8 cellular contexts compared by ENCODE assay signal in genomic region chr10:90871761-90872647, GRCh38. TPM values are rescaled to one million over a fixed set of nuclear protein-coding genes. Genes with fewer than 3 reads are reported as not detected.
DNase-seq lines count a peak whose midpoint lies in the region; ATAC-seq and TF ChIP-seq lines count a peak whose summit lies in the region.

RPP30 (plus strand) TSS chr10:90871974; CDS start chr10:90871987, 13 bp downstream.

- peak; percentile 84 for TF ChIP-seq POLR2A in Raji (IDR thresholded peaks at IDR 0.05; ENCODE audit: insufficient read depth, low read depth, low read length)

- peak; percentile 95 for ATAC-seq in GM21737 (IDR thresholded peaks at IDR 0.05; ENCODE audit: unreplicated experiment)
- ATAC-seq in natural killer cell treated with Interleukin-12 subunit alpha and Interleukin-12 subunit beta and Interleukin-15 and Interleukin-18, amount 100 ng/mL, for 72 hours, result peak; percentile 98
- peak; percentile 97 for ATAC-seq in stimulated activated naive CD8-positive, alpha-beta T cell treated with anti-CD3 and anti-CD28 coated beads, Interleukin-15, amount 100 ng/mL, for 72 hours

- H3K9me3 Mint-ChIP-seq in natural killer cell treated with Interleukin-12 subunit alpha and Interleukin-12 subunit beta and Interleukin-15 and Interleukin-18, amount 100 ng/mL, for 72 hours, result no peaks in the 10 kb centered on the region
- H3K9me3 Mint-ChIP-seq in stimulated activated naive CD8-positive, alpha-beta T cell treated with anti-CD3 and anti-CD28 coated beads, Interleukin-15, amount 100 ng/mL, for 72 hours, result peaks cover 7 to 9% of the 10 kb centered on the region in 2 donors

- no peak for TF ChIP-seq CTCF in fibroblast of pulmonary artery (IDR thresholded peaks at IDR 0.05; ENCODE audit: low read length, missing control alignments)

- H3K4me1 Mint-ChIP-seq in natural killer cell treated with Interleukin-12 subunit alpha and Interleukin-12 subunit beta and Interleukin-15 and Interleukin-18, amount 100 ng/mL, for 72 hours (ENCODE audit: low read depth in 2 of 2), result peaks cover 27 to 39% of the 10 kb centered on the region in 2 donors
- peaks cover 23% of the 10 kb centered on the region for H3K4me1 Mint-ChIP-seq in stimulated activated naive CD8-positive, alpha-beta T cell treated with anti-CD3 and anti-CD28 coated beads, Interleukin-15, amount 100 ng/mL, for 72 hours

- peak within 1 kb of the TSS; percentile 99 for H3K4me3 Mint-ChIP-seq in natural killer cell treated with Interleukin-12 subunit alpha and Interleukin-12 subunit beta and Interleukin-15 and Interleukin-18, amount 100 ng/mL, for 72 hours
- H3K4me3 Mint-ChIP-seq in stimulated activated naive CD8-positive, alpha-beta T cell treated with anti-CD3 and anti-CD28 coated beads, Interleukin-15, amount 100 ng/mL, for 72 hours, result peak within 1 kb of the TSS; percentile 99 to 100

- H3K27ac Mint-ChIP-seq in natural killer cell treated with Interleukin-12 subunit alpha and Interleukin-12 subunit beta and Interleukin-15 and Interleukin-18, amount 100 ng/mL, for 72 hours, result peak within 1 kb of the TSS; percentile 90 to 94
- peak within 1 kb of the TSS; percentile 97 to 98 for H3K27ac Mint-ChIP-seq in stimulated activated naive CD8-positive, alpha-beta T cell treated with anti-CD3 and anti-CD28 coated beads, Interleukin-15, amount 100 ng/mL, for 72 hours

- peak within 1 kb of the TSS; percentile 72 for H3K4me3 ChIP-seq in fibroblast of pulmonary artery (replicated peaks; ENCODE audit: low read depth, low read length)

- peak; percentile 87 for DNase-seq in Daoy (ENCODE audit: low read depth)
- peak; percentile 61 for DNase-seq in KG1 (lab: John Stamatoyannopoulos, UW)
- peak; percentile 74 for DNase-seq in activated effector memory CD4-positive, alpha-beta T cell treated with Interleukin-2 at 50 U/mL for 16 hours
- peak; percentile 84 for DNase-seq in fibroblast of pulmonary artery (ENCODE audit: low read depth)
- DNase-seq in natural killer cell treated with Interleukin-12 subunit alpha and Interleukin-12 subunit beta and Interleukin-15 and Interleukin-18, amount 100 ng/mL, for 72 hours (ENCODE audit: low spot score), result peak; percentile 82
- peak; percentile 73 to 83 for DNase-seq in stimulated activated naive CD8-positive, alpha-beta T cell treated with anti-CD3 and anti-CD28 coated beads, Interleukin-15, amount 100 ng/mL, for 72 hours

- H3K36me3 Mint-ChIP-seq in natural killer cell treated with Interleukin-12 subunit alpha and Interleukin-12 subunit beta and Interleukin-15 and Interleukin-18, amount 100 ng/mL, for 72 hours, result peaks cover 20% of the 10 kb centered on the region

- peaks cover 18 to 27% of the 10 kb centered on the region in 2 donors for H3K27me3 Mint-ChIP-seq in natural killer cell treated with Interleukin-12 subunit alpha and Interleukin-12 subunit beta and Interleukin-15 and Interleukin-18, amount 100 ng/mL, for 72 hours
- peaks cover 26% of the 10 kb centered on the region for H3K27me3 Mint-ChIP-seq in stimulated activated naive CD8-positive, alpha-beta T cell treated with anti-CD3 and anti-CD28 coated beads, Interleukin-15, amount 100 ng/mL, for 72 hours

RNA-seq across cellular contexts. Expression of gene RPP30, which starts in this region (rescaled TPM):
- total RNA-seq in Daoy (2014; rRNA removed; shearing (Covaris generic)), result 76.5 and 97.4 TPM in 2 replicates
- total RNA-seq in natural killer cell treated with Interleukin-12 subunit alpha and Interleukin-12 subunit beta and Interleukin-15 and Interleukin-18, amount 100 ng/mL, for 72 hours, result 10 to 100 TPM; 46.9 to 69.7 TPM

Comparison
In these comparisons a context has a peak if more than half of its experiments do, and no peak if none do; other contexts are left out.
1. Peak in every context shown above with its lines: DNase-seq, ATAC-seq and H3K4me3 ChIP-seq.